In the genomic region with DNA sequence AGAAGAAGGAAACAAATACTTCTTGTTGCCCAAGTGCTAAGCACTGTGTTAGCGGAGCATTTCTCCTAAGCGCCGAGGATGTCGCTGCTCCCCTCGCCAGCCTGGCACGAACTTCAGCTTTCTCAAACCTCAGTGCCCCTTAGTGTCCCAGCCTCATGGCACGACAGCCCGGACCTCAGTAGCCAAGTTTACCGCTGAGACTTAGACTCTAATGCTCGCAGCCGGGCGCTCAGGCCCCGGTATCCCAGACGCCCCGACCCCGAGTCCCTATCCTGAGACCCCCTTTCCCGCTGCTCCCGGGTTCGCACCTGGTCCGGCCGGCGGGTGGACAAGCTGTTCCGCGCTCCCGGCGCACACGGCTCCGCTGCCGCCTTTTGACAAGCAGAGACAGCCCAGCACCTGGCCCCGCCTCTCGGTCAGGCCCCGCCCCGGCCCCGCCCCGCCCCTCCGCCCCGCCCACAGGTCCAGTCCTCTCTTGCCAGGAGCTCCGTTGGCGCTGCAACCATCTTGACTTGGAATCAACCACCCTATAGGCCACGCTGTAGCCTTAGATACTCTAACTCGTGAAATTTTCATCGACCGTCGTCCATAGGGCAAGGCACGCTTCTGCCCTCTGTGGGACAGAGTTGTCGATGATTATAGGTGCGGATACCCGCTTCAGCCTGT, we compare ENCODE assay signal across 1 cellular context.
TF ChIP-seq lines count a peak whose summit lies in the region.

A gene (minus strand): TSS at position 348 of the 666 bp plus-strand sequence. CDS start 25,881 bp downstream, outside the sequence.

TF ChIP-seq in HCT116, 20 proteins besides CTCF, POLR2A, EP300 and RAD21 (continued from another document):
- TF ChIP-seq ZFX (IDR thresholded peaks at IDR 0.05) (no peak; the same call in 1 of the 2 replicates), EZH2phosphoT487 (IDR thresholded peaks at IDR 0.05; ENCODE audit: borderline replicate concordance) (no peak), YY1 (IDR thresholded peaks at IDR 0.05; ENCODE audit: extremely low read depth, insufficient replicate concordance, low read depth, low read length) (peak; percentile 49), JUND (IDR thresholded peaks at IDR 0.05) (no peak; the same call in 1 of the 2 replicates), TCF7L2 (IDR thresholded peaks at IDR 0.05; ENCODE audit: borderline replicate concordance, extremely low read depth, insufficient read depth, insufficient read length) (peak; percentile 40), SRF (IDR thresholded peaks at IDR 0.05; ENCODE audit: low read depth) (no peak), ELF1 (IDR thresholded peaks at IDR 0.05; ENCODE audit: borderline replicate concordance, low read depth) (no peak), SP1 (IDR thresholded peaks at IDR 0.05; ENCODE audit: low read depth) (0 out of 2 replicates have a peak, but pooled peaks have one; percentile 40), CEBPB (IDR thresholded peaks at IDR 0.05; ENCODE audit: low read depth) (no peak), CBX3 (IDR thresholded peaks at IDR 0.05; ENCODE audit: low read depth) (no peak), EGR1 (IDR thresholded peaks at IDR 0.05; ENCODE audit: low read depth) (no peak), ZNF274 (IDR thresholded peaks at IDR 0.05; ENCODE audit: low read depth, low read length) (no peak), FOSL1 (IDR thresholded peaks at IDR 0.05; ENCODE audit: low read depth) (no peak), EZH2 (IDR thresholded peaks at IDR 0.05) (no peak), SIN3A (IDR thresholded peaks at IDR 0.05; ENCODE audit: low read depth) (peak; percentile 70; the same call in 1 of the 2 replicates)
- TF ChIP-seq, protein P1, sequence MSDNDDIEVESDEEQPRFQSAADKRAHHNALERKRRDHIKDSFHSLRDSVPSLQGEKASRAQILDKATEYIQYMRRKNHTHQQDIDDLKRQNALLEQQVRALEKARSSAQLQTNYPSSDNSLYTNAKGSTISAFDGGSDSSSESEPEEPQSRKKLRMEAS (IDR thresholded peaks at IDR 0.05): peak; percentile 74; the same call in 1 of the 2 replicates
- TF ChIP-seq, protein P2, sequence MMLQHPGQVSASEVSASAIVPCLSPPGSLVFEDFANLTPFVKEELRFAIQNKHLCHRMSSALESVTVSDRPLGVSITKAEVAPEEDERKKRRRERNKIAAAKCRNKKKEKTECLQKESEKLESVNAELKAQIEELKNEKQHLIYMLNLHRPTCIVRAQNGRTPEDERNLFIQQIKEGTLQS (IDR thresholded peaks at IDR 0.05): no peak
- TF ChIP-seq, protein P3, sequence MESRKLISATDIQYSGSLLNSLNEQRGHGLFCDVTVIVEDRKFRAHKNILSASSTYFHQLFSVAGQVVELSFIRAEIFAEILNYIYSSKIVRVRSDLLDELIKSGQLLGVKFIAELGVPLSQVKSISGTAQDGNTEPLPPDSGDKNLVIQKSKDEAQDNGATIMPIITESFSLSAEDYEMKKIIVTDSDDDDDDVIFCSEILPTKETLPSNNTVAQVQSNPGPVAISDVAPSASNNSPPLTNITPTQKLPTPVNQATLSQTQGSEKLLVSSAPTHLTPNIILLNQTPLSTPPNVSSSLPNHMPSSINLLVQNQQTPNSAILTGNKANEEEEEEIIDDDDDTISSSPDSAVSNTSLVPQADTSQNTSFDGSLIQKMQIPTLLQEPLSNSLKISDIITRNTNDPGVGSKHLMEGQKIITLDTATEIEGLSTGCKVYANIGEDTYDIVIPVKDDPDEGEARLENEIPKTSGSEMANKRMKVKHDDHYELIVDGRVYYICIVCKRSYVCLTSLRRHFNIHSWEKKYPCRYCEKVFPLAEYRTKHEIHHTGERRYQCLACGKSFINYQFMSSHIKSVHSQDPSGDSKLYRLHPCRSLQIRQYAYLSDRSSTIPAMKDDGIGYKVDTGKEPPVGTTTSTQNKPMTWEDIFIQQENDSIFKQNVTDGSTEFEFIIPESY (IDR thresholded peaks at IDR 0.05; ENCODE audit: extremely low read depth, insufficient replicate concordance, low read length): no peak
- TF ChIP-seq, protein P4, sequence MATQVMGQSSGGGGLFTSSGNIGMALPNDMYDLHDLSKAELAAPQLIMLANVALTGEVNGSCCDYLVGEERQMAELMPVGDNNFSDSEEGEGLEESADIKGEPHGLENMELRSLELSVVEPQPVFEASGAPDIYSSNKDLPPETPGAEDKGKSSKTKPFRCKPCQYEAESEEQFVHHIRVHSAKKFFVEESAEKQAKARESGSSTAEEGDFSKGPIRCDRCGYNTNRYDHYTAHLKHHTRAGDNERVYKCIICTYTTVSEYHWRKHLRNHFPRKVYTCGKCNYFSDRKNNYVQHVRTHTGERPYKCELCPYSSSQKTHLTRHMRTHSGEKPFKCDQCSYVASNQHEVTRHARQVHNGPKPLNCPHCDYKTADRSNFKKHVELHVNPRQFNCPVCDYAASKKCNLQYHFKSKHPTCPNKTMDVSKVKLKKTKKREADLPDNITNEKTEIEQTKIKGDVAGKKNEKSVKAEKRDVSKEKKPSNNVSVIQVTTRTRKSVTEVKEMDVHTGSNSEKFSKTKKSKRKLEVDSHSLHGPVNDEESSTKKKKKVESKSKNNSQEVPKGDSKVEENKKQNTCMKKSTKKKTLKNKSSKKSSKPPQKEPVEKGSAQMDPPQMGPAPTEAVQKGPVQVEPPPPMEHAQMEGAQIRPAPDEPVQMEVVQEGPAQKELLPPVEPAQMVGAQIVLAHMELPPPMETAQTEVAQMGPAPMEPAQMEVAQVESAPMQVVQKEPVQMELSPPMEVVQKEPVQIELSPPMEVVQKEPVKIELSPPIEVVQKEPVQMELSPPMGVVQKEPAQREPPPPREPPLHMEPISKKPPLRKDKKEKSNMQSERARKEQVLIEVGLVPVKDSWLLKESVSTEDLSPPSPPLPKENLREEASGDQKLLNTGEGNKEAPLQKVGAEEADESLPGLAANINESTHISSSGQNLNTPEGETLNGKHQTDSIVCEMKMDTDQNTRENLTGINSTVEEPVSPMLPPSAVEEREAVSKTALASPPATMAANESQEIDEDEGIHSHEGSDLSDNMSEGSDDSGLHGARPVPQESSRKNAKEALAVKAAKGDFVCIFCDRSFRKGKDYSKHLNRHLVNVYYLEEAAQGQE (IDR thresholded peaks at IDR 0.05; ENCODE audit: low read depth): no peak
